ENCODE assay signal across 9 cellular contexts in the genomic region with DNA sequence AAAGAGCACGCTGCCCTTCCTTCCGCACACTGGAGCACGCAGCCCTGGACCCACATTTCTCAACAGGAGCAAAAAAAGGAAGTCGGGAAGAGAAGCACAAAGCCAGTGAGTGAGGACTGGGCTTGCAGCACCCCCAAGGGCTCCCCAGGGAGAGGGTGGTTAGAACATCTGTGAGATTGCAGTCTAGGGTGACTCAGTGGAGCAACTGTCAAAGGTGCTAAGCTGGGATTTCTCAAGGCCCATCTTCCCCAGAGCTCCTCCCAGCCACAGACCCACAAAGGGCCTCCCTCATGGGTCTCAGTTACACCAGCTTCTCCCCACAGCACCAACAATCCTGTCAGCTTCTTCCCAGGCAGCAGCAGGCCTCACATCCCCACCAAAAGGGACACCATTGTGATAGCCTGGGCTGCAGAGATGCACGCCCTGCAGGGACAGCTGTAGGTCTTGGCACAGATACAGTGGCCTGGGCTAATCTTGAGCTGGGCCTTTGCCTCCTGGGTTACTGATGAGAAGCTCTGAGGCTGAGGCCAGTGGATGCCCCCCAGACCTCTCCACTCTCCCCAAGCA. TPM values are rescaled to one million over a fixed set of nuclear protein-coding genes. Genes with fewer than 3 reads are reported as not detected.
DNase-seq lines count a peak whose midpoint lies in the region; ATAC-seq and TF ChIP-seq lines count a peak whose summit lies in the region.
"Had no signal": no experiment of that assay in that cellular context is flagged by ENCODE, and none has a peak within 500 bp of the region (broad histone marks: within the 10 kb centered on the region; RNA-seq: fewer than 3 reads in every experiment).

No MANE protein-coding gene starts in this region.

- H3K4me3 ChIP-seq in heart left ventricle (no peak overlapping the region), spleen (peak overlapping the region in 1 of 8 donors; percentile 45)
- H3K4me3 ChIP-seq: SK-N-MC had no signal

- DNase-seq in heart left ventricle (peak in 4 of 5 donors; percentile 36 to 66 (median 52)), spleen (peak; percentile 86), OCI-M2 (lab: John Stamatoyannopoulos, UW; ENCODE audit: unreplicated experiment) (no peak), GM13976 (ENCODE audit: low spot score) (no peak), islet precursor cell (no peak)

- intact Hi-C loops in heart left ventricle (cut with DNase I), result no loop called here
- intact Hi-C loops in spleen (cut with DNase I; ENCODE audit: low total_unique reads), result no loop called here

- in situ Hi-C loops in GM13976 (cut with MboI; ENCODE audit: low sequenced_read_pairs, unreplicated experiment), result no loop called here

- no peak for TF ChIP-seq POLR2A in heart left ventricle (IDR thresholded peaks at IDR 0.05)
- TF ChIP-seq POLR2A in spleen (IDR thresholded peaks at IDR 0.05), result no peak

- H3K9me3 ChIP-seq in heart left ventricle, result no peaks in the 10 kb centered on the region
- no peaks in the 10 kb centered on the region for H3K9me3 ChIP-seq in spleen

- TF ChIP-seq CTCF in heart left ventricle (IDR thresholded peaks at IDR 0.05), result no peak
- peak in 2 of 11 experiments; percentile 22 to 32 for TF ChIP-seq CTCF in spleen (IDR thresholded peaks at IDR 0.05 in 8 of 11, conservative IDR thresholded peaks at IDR 0.05 in 3 of 11)
- no peak for TF ChIP-seq CTCF in GM13976 (IDR thresholded peaks at IDR 0.05; ENCODE audit: borderline replicate concordance, control extremely low read depth, extremely low read depth, insufficient read depth, missing control alignments)

- peak overlapping the region in 6 of 12 donors; percentile 23 to 89 (median 40) for H3K27ac ChIP-seq in heart left ventricle
- H3K27ac ChIP-seq in spleen, result peak overlapping the region in 7 of 8 donors; percentile 51 to 92 (median 81)
- H3K27ac ChIP-seq: SK-N-MC had no signal

- no peaks in the 10 kb centered on the region for H3K36me3 ChIP-seq in heart left ventricle
- no peaks in the 10 kb centered on the region for H3K36me3 ChIP-seq in spleen

- 87 to 96% (median 88%) methylated on average over 5 of the region's 5 CpGs for WGBS in heart left ventricle, 4 donors
- 42 to 67% (median 48%) methylated on average over 5 of the region's 5 CpGs for WGBS in spleen, 5 donors

- H3K27me3 ChIP-seq in heart left ventricle (no peaks in the 10 kb centered on the region), spleen (replicated peaks in 1 of 7) (peaks cover 0 to 6% (median 0%) of the 10 kb centered on the region in 7 donors)

- peak; percentile 63 for ATAC-seq in GM21825 (IDR thresholded peaks at IDR 0.05; ENCODE audit: unreplicated experiment)
- ATAC-seq in SK-N-SH treated with all-trans-retinoic acid at 6 μM for 48 hours, result peak; percentile 18; the same call in 1 of the 3 replicates
- peak; percentile 38 to 76 (median 74) for ATAC-seq in heart left ventricle
- no peak for ATAC-seq in GM21423 (IDR thresholded peaks at IDR 0.05; ENCODE audit: unreplicated experiment)

- peaks cover 3 to 68% (median 21%) of the 10 kb centered on the region in 12 donors for H3K4me1 ChIP-seq in heart left ventricle
- H3K4me1 ChIP-seq in spleen, result peaks cover 0 to 73% (median 35%) of the 10 kb centered on the region in 6 donors

TF ChIP-seq in SK-N-SH treated with all-trans-retinoic acid at 6 μM for 48 hours, 23 proteins besides CTCF, POLR2A, EP300 and RAD21:
- TF ChIP-seq ARNTL (CRISPR knock-in tag; IDR thresholded peaks at IDR 0.05; ENCODE audit: borderline replicate concordance, low read depth) (no peak), BACH2 (CRISPR knock-in tag; IDR thresholded peaks at IDR 0.05; ENCODE audit: borderline replicate concordance) (no peak), RARB (CRISPR knock-in tag; IDR thresholded peaks at IDR 0.05) (no peak), ESRRG (CRISPR knock-in tag; IDR thresholded peaks at IDR 0.05) (no peak), CSDC2 (CRISPR knock-in tag; IDR thresholded peaks at IDR 0.05) (no peak), TCF4 (CRISPR knock-in tag; IDR thresholded peaks at IDR 0.05; ENCODE audit: borderline replicate concordance) (no peak), SNAI2 (CRISPR knock-in tag; IDR thresholded peaks at IDR 0.05) (no peak), ZFP30 (CRISPR knock-in tag; IDR thresholded peaks at IDR 0.05) (no peak), OSR1 (CRISPR knock-in tag; IDR thresholded peaks at IDR 0.05) (no peak), ISL1 (CRISPR knock-in tag; IDR thresholded peaks at IDR 0.05) (no peak), ZNF565 (CRISPR knock-in tag; conservative IDR thresholded peaks at IDR 0.05; ENCODE audit: low read depth) (no peak), TOX (CRISPR knock-in tag; IDR thresholded peaks at IDR 0.05; ENCODE audit: borderline replicate concordance) (no peak), ZC3H10 (CRISPR knock-in tag; IDR thresholded peaks at IDR 0.05) (no peak)
- TF ChIP-seq, protein P1, sequence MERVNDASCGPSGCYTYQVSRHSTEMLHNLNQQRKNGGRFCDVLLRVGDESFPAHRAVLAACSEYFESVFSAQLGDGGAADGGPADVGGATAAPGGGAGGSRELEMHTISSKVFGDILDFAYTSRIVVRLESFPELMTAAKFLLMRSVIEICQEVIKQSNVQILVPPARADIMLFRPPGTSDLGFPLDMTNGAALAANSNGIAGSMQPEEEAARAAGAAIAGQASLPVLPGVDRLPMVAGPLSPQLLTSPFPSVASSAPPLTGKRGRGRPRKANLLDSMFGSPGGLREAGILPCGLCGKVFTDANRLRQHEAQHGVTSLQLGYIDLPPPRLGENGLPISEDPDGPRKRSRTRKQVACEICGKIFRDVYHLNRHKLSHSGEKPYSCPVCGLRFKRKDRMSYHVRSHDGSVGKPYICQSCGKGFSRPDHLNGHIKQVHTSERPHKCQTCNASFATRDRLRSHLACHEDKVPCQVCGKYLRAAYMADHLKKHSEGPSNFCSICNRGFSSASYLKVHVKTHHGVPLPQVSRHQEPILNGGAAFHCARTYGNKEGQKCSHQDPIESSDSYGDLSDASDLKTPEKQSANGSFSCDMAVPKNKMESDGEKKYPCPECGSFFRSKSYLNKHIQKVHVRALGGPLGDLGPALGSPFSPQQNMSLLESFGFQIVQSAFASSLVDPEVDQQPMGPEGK (CRISPR knock-in tag; IDR thresholded peaks at IDR 0.05; ENCODE audit: borderline replicate concordance), result no peak
- TF ChIP-seq, protein P2, sequence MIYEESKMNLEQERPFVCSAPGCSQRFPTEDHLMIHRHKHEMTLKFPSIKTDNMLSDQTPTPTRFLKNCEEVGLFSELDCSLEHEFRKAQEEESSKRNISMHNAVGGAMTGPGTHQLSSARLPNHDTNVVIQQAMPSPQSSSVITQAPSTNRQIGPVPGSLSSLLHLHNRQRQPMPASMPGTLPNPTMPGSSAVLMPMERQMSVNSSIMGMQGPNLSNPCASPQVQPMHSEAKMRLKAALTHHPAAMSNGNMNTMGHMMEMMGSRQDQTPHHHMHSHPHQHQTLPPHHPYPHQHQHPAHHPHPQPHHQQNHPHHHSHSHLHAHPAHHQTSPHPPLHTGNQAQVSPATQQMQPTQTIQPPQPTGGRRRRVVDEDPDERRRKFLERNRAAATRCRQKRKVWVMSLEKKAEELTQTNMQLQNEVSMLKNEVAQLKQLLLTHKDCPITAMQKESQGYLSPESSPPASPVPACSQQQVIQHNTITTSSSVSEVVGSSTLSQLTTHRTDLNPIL (CRISPR knock-in tag; IDR thresholded peaks at IDR 0.05; ENCODE audit: low read depth), result no peak
- TF ChIP-seq, protein P3, sequence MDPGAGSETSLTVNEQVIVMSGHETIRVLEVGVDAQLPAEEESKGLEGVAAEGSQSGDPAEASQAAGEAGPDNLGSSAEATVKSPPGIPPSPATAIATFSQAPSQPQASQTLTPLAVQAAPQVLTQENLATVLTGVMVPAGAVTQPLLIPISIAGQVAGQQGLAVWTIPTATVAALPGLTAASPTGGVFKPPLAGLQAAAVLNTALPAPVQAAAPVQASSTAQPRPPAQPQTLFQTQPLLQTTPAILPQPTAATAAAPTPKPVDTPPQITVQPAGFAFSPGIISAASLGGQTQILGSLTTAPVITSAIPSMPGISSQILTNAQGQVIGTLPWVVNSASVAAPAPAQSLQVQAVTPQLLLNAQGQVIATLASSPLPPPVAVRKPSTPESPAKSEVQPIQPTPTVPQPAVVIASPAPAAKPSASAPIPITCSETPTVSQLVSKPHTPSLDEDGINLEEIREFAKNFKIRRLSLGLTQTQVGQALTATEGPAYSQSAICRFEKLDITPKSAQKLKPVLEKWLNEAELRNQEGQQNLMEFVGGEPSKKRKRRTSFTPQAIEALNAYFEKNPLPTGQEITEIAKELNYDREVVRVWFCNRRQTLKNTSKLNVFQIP (CRISPR knock-in tag; IDR thresholded peaks at IDR 0.05; ENCODE audit: borderline replicate concordance, low read depth), result no peak

RNA-seq across cellular contexts. Expression of a gene that starts 39.6 kb away (rescaled TPM):
- total RNA-seq in heart left ventricle (100 to 1,000 TPM in 1 of 9 donors, 10 to 100 TPM in 8; 29.6 to 110 (median 45.7) TPM), spleen (100 to 1,000 TPM in 1 of 7 donors, 10 to 100 TPM in 6; 50.4 to 103 (median 75.4) TPM)
- polyA plus RNA-seq in heart left ventricle (10 to 100 TPM in 1 of 2 donors, 1 to 10 TPM in 1; 9.2 to 40.2 TPM), spleen (1 to 10 TPM; 4.1 to 6.0 (median 5.9) TPM)

Comparison
In these comparisons a context has a peak if more than half of its experiments do, and no peak if none do; other contexts are left out.
1. DNase-seq: peak in heart left ventricle (4 of 5) and spleen (single experiment); none in OCI-M2 (single experiment), GM13976 (single experiment) and islet precursor cell (single experiment).